In genomic region chr22:28967163-28967562, GRCh38 we compare ENCODE assay signal across 23 cellular contexts.
DNase-seq lines count a peak whose midpoint lies in the region; ATAC-seq, FAIRE-seq and TF ChIP-seq lines count a peak whose summit lies in the region.
"Had no signal": no experiment of that assay in that cellular context is flagged by ENCODE, and none has a peak within 500 bp of the region (broad histone marks: within the 10 kb centered on the region; RNA-seq: fewer than 3 reads in every experiment).

No MANE protein-coding gene starts in this region.

- H4K20me1 ChIP-seq in PC-3 (ENCODE audit: low read length) = no peaks in the 10 kb centered on the region
- H4K20me1 ChIP-seq in astrocyte (ENCODE audit: insufficient read depth, low read length) = peaks cover 4% of the 10 kb centered on the region

- H3F3A ChIP-seq in PC-3 (ENCODE audit: low read length, unreplicated experiment) = no peaks in the 10 kb centered on the region

- CTCF ChIA-PET in PC-3 (lab: Charles Lee) = interaction anchor here (0.6 kb wide), 1 partner anchor 61 kb away, joined by 3 read pairs; no protein-coding TSS in a partner anchor

- POLR2A ChIA-PET in PC-3 (lab: Charles Lee; ENCODE audit: unreplicated experiment) = no interaction called here

- H3K4me2 ChIP-seq in PC-3 (ENCODE audit: low read length) (no peak overlapping the region), astrocyte (ENCODE audit: low read length) (no peak overlapping the region)
- H3K4me2 ChIP-seq: A549; BLaER1 treated with 17β-estradiol and CSF1 and Interleukin-3, amounts not matched to agents 10 nM and 100 nM had no signal

- H3K9me3 Mint-ChIP-seq in astrocyte (ENCODE audit: unreplicated experiment) = peaks cover 1% of the 10 kb centered on the region
- H3K9me3 Mint-ChIP-seq in stimulated activated naive B cell treated with anti-CD40 and anti-IgM and Interleukin-4, amounts not matched to agents 10 μg/mL and 1 μg/mL and 100 μg/mL, for 72 hours = no peaks in the 10 kb centered on the region
- H3K9me3 Mint-ChIP-seq: CD4-positive, alpha-beta T cell; CD8-positive, alpha-beta T cell had no signal

- H3K4me1 Mint-ChIP-seq in astrocyte (ENCODE audit: low read depth, unreplicated experiment) = peaks cover 20% of the 10 kb centered on the region
- H3K4me1 Mint-ChIP-seq in stimulated activated naive B cell treated with anti-CD40 and anti-IgM and Interleukin-4, amounts not matched to agents 10 μg/mL and 1 μg/mL and 100 μg/mL, for 72 hours = no peaks in the 10 kb centered on the region
- H3K4me1 Mint-ChIP-seq: B cell had no signal

- intact Hi-C loops in PC-3 (cut with micrococcal nuclease) = no loop called here
- intact Hi-C loops in right lobe of liver (cut with DNase I) = no loop called here
- intact Hi-C loops in colonic mucosa (cut with DNase I) = no loop called here

- TF ChIP-seq CTCF in PC-3 (conservative IDR thresholded peaks at IDR 0.05; ENCODE audit: low read depth, low read length) = no peak
- no peak for TF ChIP-seq CTCF in astrocyte (IDR thresholded peaks at IDR 0.05; ENCODE audit: insufficient read depth, low read depth, low read length)
- TF ChIP-seq CTCF in right lobe of liver (IDR thresholded peaks at IDR 0.05) = no peak
- no peak for TF ChIP-seq CTCF in colonic mucosa (IDR thresholded peaks at IDR 0.05)

- H3K27me3 Mint-ChIP-seq in astrocyte (ENCODE audit: low read depth, unreplicated experiment) = no peaks in the 10 kb centered on the region
- H3K27me3 Mint-ChIP-seq in stimulated activated naive B cell treated with anti-CD40 and anti-IgM and Interleukin-4, amounts not matched to agents 10 μg/mL and 1 μg/mL and 100 μg/mL, for 72 hours = peaks cover 19 to 44% of the 10 kb centered on the region in 2 donors

- no peak overlapping the region for H3K27ac Mint-ChIP-seq in astrocyte (ENCODE audit: unreplicated experiment)
- H3K27ac Mint-ChIP-seq in stimulated activated naive B cell treated with anti-CD40 and anti-IgM and Interleukin-4, amounts not matched to agents 10 μg/mL and 1 μg/mL and 100 μg/mL, for 72 hours = no peak overlapping the region
- H3K27ac Mint-ChIP-seq: B cell; CD4-positive, alpha-beta T cell; CD8-positive, alpha-beta T cell had no signal

- H3K27me3 ChIP-seq in PC-3 (ENCODE audit: low read length) (no peaks in the 10 kb centered on the region), astrocyte (ENCODE audit: insufficient read depth, low read length) (no peaks in the 10 kb centered on the region), right lobe of liver (no peaks in the 10 kb centered on the region), colonic mucosa (no peaks in the 10 kb centered on the region)
- H3K27me3 ChIP-seq: BLaER1 treated with 17β-estradiol and CSF1 and Interleukin-3, amounts not matched to agents 10 nM and 100 nM had no signal

- peak; percentile 6 for DNase-seq in PC-3
- no peak for DNase-seq in astrocyte (ENCODE audit: low read depth)
- DNase-seq in left lobe of liver (ENCODE audit: low spot score) = no peak
- DNase-seq in right lobe of liver = no peak
- no peak for DNase-seq in colonic mucosa
- no peak for DNase-seq in amygdala (lab: John Stamatoyannopoulos, UW)
- no peak for DNase-seq in stimulated activated naive B cell treated with anti-CD40 and anti-IgM and Interleukin-4, amounts not matched to agents 10 μg/mL and 1 μg/mL and 100 μg/mL, for 72 hours
- DNase-seq: AML-193; Caco-2; Calu3; CD4-positive, alpha-beta T cell; CD8-positive, alpha-beta T cell; DMS79 treated with DMSO at 0.1 percent for 48 hours; GF-D8 had no signal

- no peak for TF ChIP-seq POLR2A in right lobe of liver (IDR thresholded peaks at IDR 0.05)

- no peak overlapping the region for H3K4me3 Mint-ChIP-seq in astrocyte (ENCODE audit: unreplicated experiment)
- H3K4me3 Mint-ChIP-seq in stimulated activated naive B cell treated with anti-CD40 and anti-IgM and Interleukin-4, amounts not matched to agents 10 μg/mL and 1 μg/mL and 100 μg/mL, for 72 hours = no peak overlapping the region
- H3K4me3 Mint-ChIP-seq: B cell; CD4-positive, alpha-beta T cell; CD8-positive, alpha-beta T cell had no signal

- peak; percentile 23 for FAIRE-seq in astrocyte (lab: Jason Lieb, UNC)
- FAIRE-seq: A549, D721Med, GM12892, GM18507, GM19239 had no signal

- no TSS peak for BruUV-seq in PC-3 (replicated peaks; lab: Mats Ljungman, UMichigan)

- H3K9me3 ChIP-seq in PC-3 (ENCODE audit: low read length) (no peaks in the 10 kb centered on the region), astrocyte (ENCODE audit: insufficient read depth, low read depth, low read length) (no peaks in the 10 kb centered on the region), right lobe of liver (no peaks in the 10 kb centered on the region), colonic mucosa (no peaks in the 10 kb centered on the region)
- H3K9me3 ChIP-seq: A549, Caco-2 had no signal

- H3K9ac ChIP-seq in PC-3 (ENCODE audit: low read length) (no peak overlapping the region), astrocyte (ENCODE audit: low read length) (no peak overlapping the region), colonic mucosa (ENCODE audit: low read depth in 2 of 2, low read length in 2 of 2) (no peak overlapping the region)
- H3K9ac ChIP-seq: BLaER1 treated with 17β-estradiol and CSF1 and Interleukin-3, amounts not matched to agents 10 nM and 100 nM had no signal

- ATAC-seq in PC-3 (no peak), left lobe of liver (peak; percentile 20), right lobe of liver (peak in 3 of 4 donors; percentile 24 to 79 (median 46))
- no peak for ATAC-seq in stimulated activated naive B cell treated with anti-CD40 and anti-IgM and Interleukin-4, amounts not matched to agents 10 μg/mL and 1 μg/mL and 100 μg/mL, for 72 hours (replicated peaks)
- ATAC-seq: A549; CD8-positive, alpha-beta T cell had no signal

- 38% methylated on average over 4 of the region's 4 CpGs for WGBS in right lobe of liver (ENCODE audit: insufficient coverage, low coverage, low lambda C conversion rate, missing lambda C conversion rate)

- H3K9me2 ChIP-seq in PC-3 (replicated peaks; ENCODE audit: low read length) = no peaks in the 10 kb centered on the region

- H3K4me3 ChIP-seq in PC-3 (ENCODE audit: low read length) (no peak overlapping the region), astrocyte (ENCODE audit: insufficient read depth, low read depth, low read length) (no peak overlapping the region), right lobe of liver (no peak overlapping the region), colonic mucosa (no peak overlapping the region)
- H3K4me3 ChIP-seq: A549; BLaER1 treated with 17β-estradiol and CSF1 and Interleukin-3, amounts not matched to agents 10 nM and 100 nM had no signal

- peaks cover 1% of the 10 kb centered on the region for H3K36me3 Mint-ChIP-seq in astrocyte (ENCODE audit: low read depth, unreplicated experiment)
- no peaks in the 10 kb centered on the region for H3K36me3 Mint-ChIP-seq in stimulated activated naive B cell treated with anti-CD40 and anti-IgM and Interleukin-4, amounts not matched to agents 10 μg/mL and 1 μg/mL and 100 μg/mL, for 72 hours
- H3K36me3 Mint-ChIP-seq: CD8-positive, alpha-beta T cell had no signal

- no peak overlapping the region for H3K27ac ChIP-seq in PC-3 (ENCODE audit: low read length)
- H3K27ac ChIP-seq in astrocyte (ENCODE audit: low read depth, low read length) = no peak overlapping the region
- H3K27ac ChIP-seq in right lobe of liver = no peak overlapping the region
- H3K27ac ChIP-seq in colonic mucosa = no peak overlapping the region
- H3K27ac ChIP-seq: 22Rv1; A549; BLaER1 treated with 17β-estradiol and CSF1 and Interleukin-3, amounts not matched to agents 10 nM and 100 nM; C4-2B had no signal

- no peaks in the 10 kb centered on the region for H3K36me3 ChIP-seq in PC-3 (ENCODE audit: low read depth, low read length)
- H3K36me3 ChIP-seq in astrocyte (ENCODE audit: insufficient read depth, low read length) = no peaks in the 10 kb centered on the region
- no peaks in the 10 kb centered on the region for H3K36me3 ChIP-seq in right lobe of liver
- no peaks in the 10 kb centered on the region for H3K36me3 ChIP-seq in colonic mucosa

- no peak overlapping the region for H2AFZ ChIP-seq in PC-3 (ENCODE audit: low read length)
- no peak overlapping the region for H2AFZ ChIP-seq in astrocyte (ENCODE audit: low read depth, low read length)

- H3K79me2 ChIP-seq in PC-3 (ENCODE audit: low read length) (no peaks in the 10 kb centered on the region), astrocyte (ENCODE audit: insufficient read depth, low read length) (no peaks in the 10 kb centered on the region)

- H3K4me1 ChIP-seq in PC-3 (ENCODE audit: insufficient read depth, low read length) = no peaks in the 10 kb centered on the region
- H3K4me1 ChIP-seq in astrocyte (ENCODE audit: insufficient read depth, low read length) = peaks cover 8% of the 10 kb centered on the region
- peaks cover 0 to 19% (median 0%) of the 10 kb centered on the region in 4 donors for H3K4me1 ChIP-seq in right lobe of liver
- H3K4me1 ChIP-seq in colonic mucosa = peaks cover 6% of the 10 kb centered on the region
- H3K4me1 ChIP-seq: BLaER1 treated with 17β-estradiol and CSF1 and Interleukin-3, amounts not matched to agents 10 nM and 100 nM had no signal

Comparison
In these comparisons a context has a peak if more than half of its experiments do, and no peak if none do; other contexts are left out.
1. ATAC-seq: peak in left lobe of liver (single experiment) and right lobe of liver (3 of 4); none in PC-3 (single experiment) and stimulated activated naive B cell treated with anti-CD40 and anti-IgM and Interleukin-4, amounts not matched to agents 10 μg/mL and 1 μg/mL and 100 μg/mL, for 72 hours (0 of 2).